8 cellular contexts compared by ENCODE assay signal in genomic region chr1:159780583-159781582, GRCh38. TPM values are rescaled to one million over a fixed set of nuclear protein-coding genes. Genes with fewer than 3 reads are reported as not detected.
DNase-seq lines count a peak whose midpoint lies in the region; ATAC-seq and TF ChIP-seq lines count a peak whose summit lies in the region.

DUSP23 (plus strand) TSS chr1:159780962; CDS start chr1:159781101, 139 bp downstream.

- peaks cover 28% of the 10 kb centered on the region for H3K9me2 ChIP-seq in GM23338 (ENCODE audit: insufficient read depth)

- peak within 1 kb of the TSS; percentile 74 for H2AFZ ChIP-seq in GM23338

- H3K4me1 ChIP-seq in GM23338 (ENCODE audit: insufficient read depth): peaks cover 19% of the 10 kb centered on the region
- peaks cover 16% of the 10 kb centered on the region for H3K4me1 ChIP-seq in RWPE2 (ENCODE audit: insufficient read depth, poor library complexity, severe bottlenecking)

- H3K27ac ChIP-seq in GM23338 (ENCODE audit: low read depth): no peak within 1 kb of the TSS
- peak within 1 kb of the TSS; percentile 85 for H3K27ac ChIP-seq in RWPE2 (ENCODE audit: poor library complexity, severe bottlenecking)

- H3K4me3 Mint-ChIP-seq in GM23338: peak within 1 kb of the TSS; percentile 86
- H3K4me3 Mint-ChIP-seq in nephron progenitor cell: peak within 1 kb of the TSS; percentile 81
- H3K4me3 Mint-ChIP-seq in stimulated activated naive CD8-positive, alpha-beta T cell treated with anti-CD3 and anti-CD28 coated beads, Interleukin-15, amount 100 ng/mL, for 72 hours: peak within 1 kb of the TSS; percentile 80 to 85

- no peaks in the 10 kb centered on the region for H3F3A ChIP-seq in GM23338 (replicated peaks; ENCODE audit: low read depth)

- peak within 1 kb of the TSS; percentile 82 for H3K27ac Mint-ChIP-seq in GM23338
- H3K27ac Mint-ChIP-seq in nephron progenitor cell: no peak within 1 kb of the TSS
- H3K27ac Mint-ChIP-seq in stimulated activated naive CD8-positive, alpha-beta T cell treated with anti-CD3 and anti-CD28 coated beads, Interleukin-15, amount 100 ng/mL, for 72 hours: peak within 1 kb of the TSS in 1 of 2 donors; percentile 59

- H3K36me3 Mint-ChIP-seq in GM23338 (ENCODE audit: low read depth) (peaks cover 27% of the 10 kb centered on the region), nephron progenitor cell (ENCODE audit: low read depth) (no peaks in the 10 kb centered on the region)

- peaks cover 12% of the 10 kb centered on the region; the same call in 2 of the 3 replicates for H3K9me3 Mint-ChIP-seq in GM23338
- no peaks in the 10 kb centered on the region for H3K9me3 Mint-ChIP-seq in nephron progenitor cell
- no peaks in the 10 kb centered on the region for H3K9me3 Mint-ChIP-seq in stimulated activated naive CD8-positive, alpha-beta T cell treated with anti-CD3 and anti-CD28 coated beads, Interleukin-15, amount 100 ng/mL, for 72 hours

- H3K27me3 Mint-ChIP-seq in GM23338 (ENCODE audit: insufficient read depth, low read depth, poor library complexity) (peaks cover 7% of the 10 kb centered on the region), nephron progenitor cell (ENCODE audit: low read depth, poor library complexity) (peaks cover 24% of the 10 kb centered on the region)
- no peaks in the 10 kb centered on the region for H3K27me3 Mint-ChIP-seq in stimulated activated naive CD8-positive, alpha-beta T cell treated with anti-CD3 and anti-CD28 coated beads, Interleukin-15, amount 100 ng/mL, for 72 hours

- no peaks in the 10 kb centered on the region for H4K20me1 ChIP-seq in GM23338 (replicated peaks; ENCODE audit: insufficient read depth)

- DNase-seq in EL: peak; percentile 98
- peak; percentile 97 for DNase-seq in GM23338 (ENCODE audit: low spot score)
- peak; percentile 84 for DNase-seq in LNCaP clone FGC (ENCODE audit: low read depth)
- DNase-seq in RWPE2 (ENCODE audit: low spot score): peak; percentile 95
- peak; percentile 91 for DNase-seq in activated gamma-delta T cell (lab: John Stamatoyannopoulos, UW)
- DNase-seq in fibroblast of the aortic adventitia (ENCODE audit: low read depth): peak; percentile 98
- peak; percentile 96 for DNase-seq in nephron progenitor cell
- peak; percentile 94 to 97 for DNase-seq in stimulated activated naive CD8-positive, alpha-beta T cell treated with anti-CD3 and anti-CD28 coated beads, Interleukin-15, amount 100 ng/mL, for 72 hours

- no peaks in the 10 kb centered on the region for H3K9me3 ChIP-seq in RWPE2 (ENCODE audit: severe bottlenecking)

- peak; percentile 95 for ATAC-seq in GM23338
- ATAC-seq in RWPE2 (ENCODE audit: low read depth): peak; percentile 93
- peak; percentile 98 for ATAC-seq in stimulated activated naive CD8-positive, alpha-beta T cell treated with anti-CD3 and anti-CD28 coated beads, Interleukin-15, amount 100 ng/mL, for 72 hours

- peak within 1 kb of the TSS; percentile 83 for H3K4me2 ChIP-seq in GM23338

- H3K4me3 ChIP-seq in GM23338: peak within 1 kb of the TSS; percentile 72
- H3K4me3 ChIP-seq in LNCaP clone FGC (ENCODE audit: low read depth, low read length): peak within 1 kb of the TSS; percentile 59
- peak within 1 kb of the TSS; percentile 55 for H3K4me3 ChIP-seq in RWPE2 (ENCODE audit: severe bottlenecking)
- peak within 1 kb of the TSS; percentile 84 for H3K4me3 ChIP-seq in fibroblast of the aortic adventitia (ENCODE audit: low read depth, low read length)

- peaks cover 30% of the 10 kb centered on the region for H3K4me1 Mint-ChIP-seq in GM23338
- peaks cover 17% of the 10 kb centered on the region for H3K4me1 Mint-ChIP-seq in nephron progenitor cell
- peaks cover 13% of the 10 kb centered on the region for H3K4me1 Mint-ChIP-seq in stimulated activated naive CD8-positive, alpha-beta T cell treated with anti-CD3 and anti-CD28 coated beads, Interleukin-15, amount 100 ng/mL, for 72 hours

- 0 out of 2 replicates have a peak, but pooled peaks cover 6% of the 10 kb centered on the region for H3K79me2 ChIP-seq in GM23338 (replicated peaks; ENCODE audit: insufficient read depth)

- TF ChIP-seq CTCF in GM23338 (conservative IDR thresholded peaks at IDR 0.05; ENCODE audit: low read depth in 2 of 2) (peak; percentile 80 to 91), LNCaP clone FGC (IDR thresholded peaks at IDR 0.05; ENCODE audit: control insufficient read depth, extremely low read depth, insufficient read depth) (peak; percentile 82), RWPE2 (IDR thresholded peaks at IDR 0.05; ENCODE audit: poor library complexity, severe bottlenecking) (peak; percentile 93), fibroblast of the aortic adventitia (IDR thresholded peaks at IDR 0.05; ENCODE audit: insufficient read depth, low read length) (peak; percentile 93), nephron progenitor cell (IDR thresholded peaks at IDR 0.05) (peak; percentile 88)

- H3K36me3 ChIP-seq in GM23338 (ENCODE audit: insufficient read depth) (no peaks in the 10 kb centered on the region), RWPE2 (ENCODE audit: low read depth) (0 out of 2 replicates have a peak, but pooled peaks cover 3% of the 10 kb centered on the region)

- H3K27me3 ChIP-seq in GM23338 (ENCODE audit: insufficient read depth) (no peaks in the 10 kb centered on the region), RWPE2 (ENCODE audit: insufficient read depth, poor library complexity, severe bottlenecking) (no peaks in the 10 kb centered on the region)

TF ChIP-seq in GM23338, 12 proteins besides CTCF, POLR2A, EP300 and RAD21:
- TF ChIP-seq REST (IDR thresholded peaks at IDR 0.05; ENCODE audit: unreplicated experiment) (no peak), STAT1 (IDR thresholded peaks at IDR 0.05; ENCODE audit: unreplicated experiment) (no peak), EZH2 (IDR thresholded peaks at IDR 0.05; ENCODE audit: low read depth, unreplicated experiment) (no peak), NANOG (IDR thresholded peaks at IDR 0.05; ENCODE audit: borderline replicate concordance) (no peak), POLR2AphosphoS5 (IDR thresholded peaks at IDR 0.05; ENCODE audit: low read depth) (peak; percentile 80), ZNF331 (CRISPR knock-in tag; IDR thresholded peaks at IDR 0.05; ENCODE audit: low read depth) (no peak), ZNF114 (CRISPR knock-in tag; IDR thresholded peaks at IDR 0.05) (no peak), CREB1 (CRISPR knock-in tag; IDR thresholded peaks at IDR 0.05; ENCODE audit: low read depth) (peak; percentile 83)

RNA-seq across cellular contexts. Expression of gene DUSP23, which starts in this region (rescaled TPM):
- total RNA-seq in GM23338 (2014; rRNA removed; shearing (Covaris generic)): 50.8 and 56.3 TPM in 2 replicates
- 95.3 and 97.6 TPM in 2 replicates for polyA plus RNA-seq in GM23338 (2016; fragmentation: Nextera tagmentation; extraction: Ambion mirVana)
- total RNA-seq in fibroblast of the aortic adventitia (ENCODE audit: low replicate concordance): 10.0 and 27.8 TPM in 2 replicates
